ENCODE assay signal across 20 cellular contexts in genomic region chr4:78704317-78704716, GRCh38.
"Had no signal": no experiment of that assay in that cellular context is flagged by ENCODE, and none has a peak within 500 bp of the region (broad histone marks: within the 10 kb centered on the region; RNA-seq: fewer than 3 reads in every experiment).

No MANE protein-coding gene starts in this region.

- H3K27ac ChIP-seq: KMS-11, SJCRH30 had no signal

- H3K4me3 ChIP-seq: Peyer's patch, SJCRH30 had no signal

- H3K4me2 ChIP-seq: KMS-11 had no signal

- H3K36me3 ChIP-seq: Peyer's patch, SJCRH30 had no signal

- FAIRE-seq: HepG2 had no signal

- ATAC-seq: PC-3 had no signal

- DNase-seq: Kasumi-1, MV-4-11, NCI-H1048, NCI-H1105, NCI-H1417, NCI-H1436 treated with DMSO at 0.1 percent for 48 hours, NCI-H1694, NCI-H187 treated with DMSO at 0.1 percent for 48 hours, NCI-H2029 treated with DMSO at 0.1 percent for 48 hours, NCI-H2171, NCI-H446, NCI-H510A, NCI-H524 treated with DMSO at 0.1 percent for 48 hours, NCI-H774, PC-3, Peyer's patch, SHP77 treated with DMSO at 0.1 percent for 48 hours, SJCRH30 had no signal
